Comparison of ENCODE assay signal across 13 cellular contexts in the genomic region with DNA sequence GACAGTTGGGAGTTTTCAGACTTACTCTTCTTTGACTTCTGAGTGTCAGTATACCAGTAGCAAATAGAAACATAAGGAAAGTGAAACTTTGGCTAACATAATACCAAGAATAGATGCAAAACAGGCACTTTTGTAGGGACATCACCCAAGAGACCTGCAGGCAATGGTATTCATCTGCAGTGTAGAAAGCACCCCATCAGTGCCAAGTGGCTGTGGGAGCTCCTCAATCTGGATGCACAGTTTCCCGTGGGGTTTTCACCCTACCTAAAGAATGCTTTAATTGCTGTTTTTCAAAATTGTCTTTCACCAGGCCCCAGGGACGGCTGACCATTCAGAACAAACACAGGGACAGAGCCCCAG.
DNase-seq lines count a peak whose midpoint lies in the region; ATAC-seq lines count a peak whose summit lies in the region.
"Had no signal": no experiment of that assay in that cellular context is flagged by ENCODE, and none has a peak within 500 bp of the region (broad histone marks: within the 10 kb centered on the region; RNA-seq: fewer than 3 reads in every experiment).

No MANE protein-coding gene starts in this region.

- H3K4me3 Mint-ChIP-seq in activated T-cell treated with anti-CD3 and anti-CD28 coated beads, Interleukin-2, amount 50 U/mL, for 72 hours: peak overlapping the region; percentile 81 to 84
- H3K4me3 Mint-ChIP-seq in central memory CD8-positive, alpha-beta T cell: peak overlapping the region; percentile 80
- H3K4me3 Mint-ChIP-seq in stimulated activated naive CD8-positive, alpha-beta T cell treated with anti-CD3 and anti-CD28 coated beads, Interleukin-15, amount 100 ng/mL, for 72 hours: peak overlapping the region; percentile 72 to 75

- H3K27me3 Mint-ChIP-seq in activated T-cell treated with anti-CD3 and anti-CD28 coated beads, Interleukin-2, amount 50 U/mL, for 72 hours (ENCODE audit: low read depth): peaks cover 72% of the 10 kb centered on the region
- peaks cover 52% of the 10 kb centered on the region for H3K27me3 Mint-ChIP-seq in central memory CD8-positive, alpha-beta T cell
- peaks cover 67% of the 10 kb centered on the region for H3K27me3 Mint-ChIP-seq in stimulated activated naive CD8-positive, alpha-beta T cell treated with anti-CD3 and anti-CD28 coated beads, Interleukin-15, amount 100 ng/mL, for 72 hours

- H3K9me3 Mint-ChIP-seq in activated T-cell treated with anti-CD3 and anti-CD28 coated beads, Interleukin-2, amount 50 U/mL, for 72 hours: no peaks in the 10 kb centered on the region
- no peaks in the 10 kb centered on the region for H3K9me3 Mint-ChIP-seq in central memory CD8-positive, alpha-beta T cell
- H3K9me3 Mint-ChIP-seq in stimulated activated naive CD8-positive, alpha-beta T cell treated with anti-CD3 and anti-CD28 coated beads, Interleukin-15, amount 100 ng/mL, for 72 hours: no peaks in the 10 kb centered on the region

- DNase-seq in activated T-cell treated with anti-CD3 and anti-CD28 coated beads, Interleukin-2, amount 50 U/mL, for 72 hours: no peak
- DNase-seq in activated T-cell treated with anti-CD3 and anti-CD28 coated beads, Interleukin-2, amount 50 U/mL, for 48 hours: no peak
- DNase-seq in central memory CD8-positive, alpha-beta T cell (ENCODE audit: low spot score in 2 of 2): no peak
- DNase-seq in stimulated activated naive CD8-positive, alpha-beta T cell treated with anti-CD3 and anti-CD28 coated beads, Interleukin-15, amount 100 ng/mL, for 72 hours: no peak
- DNase-seq in NCI-H1694 treated with DMSO at 0.1 percent for 48 hours (lab: John Stamatoyannopoulos, UW) (no peak), COLO668 (lab: John Stamatoyannopoulos, UW; ENCODE audit: unreplicated experiment) (no peak), posterior vena cava (ENCODE audit: low spot score) (no peak)
- DNase-seq: activated CD8-positive, alpha-beta memory T cell treated with anti-CD3 and anti-CD28 coated beads, Interleukin-2, amount 50 U/mL, for 48 hours; islet precursor cell; NCI-H187 treated with DMSO at 0.1 percent for 48 hours; right cardiac atrium; stimulated activated CD8-positive, alpha-beta memory T cell treated with anti-CD3 and anti-CD28 coated beads, Interleukin-4, amount 100 ng/mL, for 48 hours had no signal

- peak; percentile 65 to 69 for ATAC-seq in activated T-cell treated with anti-CD3 and anti-CD28 coated beads, Interleukin-2, amount 50 U/mL, for 72 hours (replicated peaks in 1 of 2)
- ATAC-seq in HG03159 (IDR thresholded peaks at IDR 0.05; ENCODE audit: unreplicated experiment): peak; percentile 70
- no peak for ATAC-seq in central memory CD8-positive, alpha-beta T cell (replicated peaks; ENCODE audit: extremely low read depth, poor library complexity, severe bottlenecking)
- ATAC-seq in stimulated activated naive CD8-positive, alpha-beta T cell treated with anti-CD3 and anti-CD28 coated beads, Interleukin-15, amount 100 ng/mL, for 72 hours: peak; percentile 65
- ATAC-seq: right cardiac atrium had no signal

- H3K27ac Mint-ChIP-seq in activated T-cell treated with anti-CD3 and anti-CD28 coated beads, Interleukin-2, amount 50 U/mL, for 72 hours: no peak overlapping the region
- H3K27ac Mint-ChIP-seq in central memory CD8-positive, alpha-beta T cell (ENCODE audit: low read depth): peak overlapping the region; percentile 44
- H3K27ac Mint-ChIP-seq in stimulated activated naive CD8-positive, alpha-beta T cell treated with anti-CD3 and anti-CD28 coated beads, Interleukin-15, amount 100 ng/mL, for 72 hours: no peak overlapping the region

- peaks cover 6% of the 10 kb centered on the region for H3K4me1 Mint-ChIP-seq in activated T-cell treated with anti-CD3 and anti-CD28 coated beads, Interleukin-2, amount 50 U/mL, for 72 hours (ENCODE audit: low read depth)
- H3K4me1 Mint-ChIP-seq in central memory CD8-positive, alpha-beta T cell: peaks cover 7% of the 10 kb centered on the region
- H3K4me1 Mint-ChIP-seq in stimulated activated naive CD8-positive, alpha-beta T cell treated with anti-CD3 and anti-CD28 coated beads, Interleukin-15, amount 100 ng/mL, for 72 hours: peaks cover 8% of the 10 kb centered on the region

- intact Hi-C loops in posterior vena cava (cut with DNase I): loop anchor here in 1 of 2 donors (5.0 kb wide), 1 partner anchor 953 kb away; no protein-coding TSS in a partner anchor

- peaks cover 0 to 4% of the 10 kb centered on the region in 2 donors for H3K36me3 Mint-ChIP-seq in activated T-cell treated with anti-CD3 and anti-CD28 coated beads, Interleukin-2, amount 50 U/mL, for 72 hours (ENCODE audit: insufficient read depth in 2 of 2)
- peaks cover 2% of the 10 kb centered on the region for H3K36me3 Mint-ChIP-seq in central memory CD8-positive, alpha-beta T cell (ENCODE audit: insufficient read depth)
